ENCODE assay signal across 18 cellular contexts in the genomic region with DNA sequence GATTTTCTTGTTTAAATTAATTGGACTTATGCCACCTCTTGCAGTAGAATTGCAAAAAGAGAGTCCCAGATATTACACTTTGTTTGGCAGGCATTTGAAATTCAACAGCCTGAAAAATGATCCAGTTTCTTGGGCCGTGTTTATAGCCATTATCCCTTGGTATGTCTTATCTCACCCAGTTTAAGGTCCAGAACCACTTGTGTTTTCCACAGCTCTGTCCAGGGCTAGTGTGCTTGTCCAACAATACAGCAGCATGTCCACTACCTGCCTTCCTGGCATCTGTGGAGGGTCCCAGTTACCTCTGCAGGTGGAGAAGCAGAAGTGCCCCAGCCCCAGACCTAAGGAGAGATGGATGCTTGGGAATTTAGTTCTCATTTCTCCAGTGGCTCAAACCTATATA.
"Had no signal": no experiment of that assay in that cellular context is flagged by ENCODE, and none has a peak within 500 bp of the region (broad histone marks: within the 10 kb centered on the region; RNA-seq: fewer than 3 reads in every experiment).

No MANE protein-coding gene starts in this region.

- H3K27ac ChIP-seq: SJCRH30 had no signal

- H3K9me3 ChIP-seq: MG63, SJCRH30 had no signal

- H3K36me3 ChIP-seq: MG63, SJCRH30 had no signal

- H3K4me3 ChIP-seq: MG63, SJCRH30 had no signal

- DNase-seq: Karpas-422, KG1, MG63, NCI-H1092 treated with DMSO at 0.1 percent for 48 hours, NCI-H1436, NCI-H187, NCI-H2029, NCI-H2081 treated with DMSO at 0.1 percent for 48 hours, NCI-H2227 treated with DMSO at 0.1 percent for 48 hours, NCI-H446, NCI-H510A, NCI-H524 treated with DMSO at 0.1 percent for 48 hours, NCI-H69, NCI-H774, RPMI8226, SHP77 treated with DMSO at 0.1 percent for 48 hours, SJCRH30 had no signal

- ATAC-seq: SK-N-SH treated with all-trans-retinoic acid at 6 μM for 48 hours had no signal

- H3K4me1 ChIP-seq: SJCRH30 had no signal

- H3K27me3 ChIP-seq: MG63, SJCRH30 had no signal
